ENCODE assay signal across 19 cellular contexts in genomic region chr10:69569144-69569934, GRCh38. TPM values are rescaled to one million over a fixed set of nuclear protein-coding genes. Genes with fewer than 3 reads are reported as not detected.
"Had no signal": no experiment of that assay in that cellular context is flagged by ENCODE, and none has a peak within 500 bp of the region (broad histone marks: within the 10 kb centered on the region; RNA-seq: fewer than 3 reads in every experiment).

No MANE protein-coding gene starts in this region.

- H3K27ac Mint-ChIP-seq: activated CD4-positive, alpha-beta T cell treated with anti-CD3 and anti-CD28 coated beads, Interleukin-2, amount 10 ng/mL, durations not matched to agents 7 days and 5 days; activated T-helper 17 cell treated with anti-CD3 and anti-CD28 coated beads, Interleukin-2, amount 50 U/mL, for 72 hours; naive thymus-derived CD4-positive, alpha-beta T cell had no signal

- H3K9me3 Mint-ChIP-seq: activated CD4-positive, alpha-beta T cell treated with anti-CD3 and anti-CD28 coated beads, Interleukin-2, amount 10 ng/mL, durations not matched to agents 7 days and 5 days; activated T-helper 17 cell treated with anti-CD3 and anti-CD28 coated beads, Interleukin-2, amount 50 U/mL, for 72 hours; central memory CD8-positive, alpha-beta T cell had no signal

- H3K9me3 ChIP-seq: adrenal gland had no signal

- H3K4me1 Mint-ChIP-seq: activated T-helper 17 cell treated with anti-CD3 and anti-CD28 coated beads, Interleukin-2, amount 50 U/mL, for 72 hours had no signal

- DNase-seq: activated CD4-positive, alpha-beta T cell treated with anti-CD3 and anti-CD28 coated beads, Interleukin-2, amount 10 ng/mL, durations not matched to agents 7 days and 5 days; activated CD4-positive, CD25-positive, alpha-beta regulatory T cell; activated CD8-positive, alpha-beta memory T cell treated with anti-CD3 and anti-CD28 coated beads for 24 hours; activated naive CD4-positive, alpha-beta T cell treated with anti-CD3 and anti-CD28 coated beads, Interleukin-2, amount 50 U/mL, for 16 hours; activated T-cell treated with anti-CD3 and anti-CD28 coated beads for 4 hours; adrenal gland; cortex of kidney; erythroblast; naive thymus-derived CD4-positive, alpha-beta T cell had no signal

- H3K4me3 ChIP-seq: adrenal gland, hepatocyte, skin epidermis had no signal

- H3K4me3 Mint-ChIP-seq: activated CD4-positive, alpha-beta T cell treated with anti-CD3 and anti-CD28 coated beads, Interleukin-2, amount 10 ng/mL, durations not matched to agents 7 days and 5 days; activated T-helper 17 cell treated with anti-CD3 and anti-CD28 coated beads, Interleukin-2, amount 50 U/mL, for 72 hours; central memory CD8-positive, alpha-beta T cell had no signal

- H3K36me3 ChIP-seq: adrenal gland had no signal

- H3K36me3 Mint-ChIP-seq: naive thymus-derived CD4-positive, alpha-beta T cell had no signal

- H3K27ac ChIP-seq: adrenal gland, hepatocyte, skin epidermis had no signal

- ATAC-seq: activated T-helper 17 cell treated with anti-CD3 and anti-CD28 coated beads, Interleukin-2, amount 50 U/mL, for 72 hours; naive thymus-derived CD4-positive, alpha-beta T cell had no signal

RNA-seq across cellular contexts. Expression of gene NEUROG3, which starts 3.9 kb away (rescaled TPM):
- total RNA-seq: activated CD4-positive, alpha-beta T cell treated with anti-CD3 and anti-CD28 coated beads, Interleukin-2, amount 10 ng/mL, durations not matched to agents 7 days and 5 days; hepatocyte; lung microvascular endothelial cell; mononuclear cell; osteoblast; renal cortical epithelial cell; T-helper 1 cell treated with Interleukin-12 subunit alpha and Interleukin-12 subunit beta and Interleukin-4 antibody, amounts not matched to agents 30 ng/mL and 1 ng/mL, for 36 hours; urinary bladder had no signal
- polyA plus RNA-seq: naive thymus-derived CD4-positive, alpha-beta T cell; urinary bladder had no signal
